In the genomic region with DNA sequence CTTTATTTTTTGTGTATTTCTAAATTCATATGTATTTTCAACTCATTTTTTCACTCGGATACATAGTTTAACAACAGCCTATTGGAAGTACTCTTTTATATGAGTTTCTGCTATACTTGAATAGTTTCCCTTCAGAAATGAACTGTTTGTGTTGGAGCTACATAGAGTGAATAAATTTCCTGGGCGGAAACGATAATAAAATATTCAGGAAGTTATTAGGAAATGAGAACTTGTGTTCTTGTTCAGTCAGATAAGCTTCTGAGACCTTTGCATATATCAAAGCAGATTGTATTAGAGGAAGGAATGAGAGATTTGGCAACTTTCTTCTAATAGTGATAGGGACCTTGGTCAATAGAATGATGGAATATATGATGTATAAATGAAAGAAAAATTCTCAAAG, we compare ENCODE assay signal across 27 cellular contexts.
"Had no signal": no experiment of that assay in that cellular context is flagged by ENCODE, and none has a peak within 500 bp of the region (broad histone marks: within the 10 kb centered on the region; RNA-seq: fewer than 3 reads in every experiment).

No MANE protein-coding gene starts in this region.

- H3K27me3 ChIP-seq: left lung, neural progenitor cell, tibial nerve had no signal

- H3K4me3 Mint-ChIP-seq: activated naive CD4-positive, alpha-beta T cell treated with anti-CD3 and anti-CD28 coated beads, Interleukin-2, amount 10 ng/mL, durations not matched to agents 7 days and 5 days; activated naive CD8-positive, alpha-beta T cell treated with anti-CD3 and anti-CD28 coated beads, Interleukin-2, amount 50 U/mL, for 24 hours; brain; central memory CD8-positive, alpha-beta T cell; effector memory CD8-positive, alpha-beta T cell; memory B cell; naive B cell; neural progenitor cell; T-cell had no signal

- H3K27me3 Mint-ChIP-seq: activated naive CD4-positive, alpha-beta T cell treated with anti-CD3 and anti-CD28 coated beads, Interleukin-2, amount 10 ng/mL, durations not matched to agents 7 days and 5 days; brain; central memory CD8-positive, alpha-beta T cell; effector memory CD8-positive, alpha-beta T cell; memory B cell had no signal

- H3K27ac ChIP-seq: epithelial cell of prostate, neural progenitor cell, tibial nerve, VCaP had no signal

- DNase-seq: activated CD4-positive, alpha-beta T cell treated with anti-CD3 and anti-CD28 coated beads for 1 hour; activated CD8-positive, alpha-beta memory T cell treated with anti-CD3 and anti-CD28 coated beads for 24 hours; activated CD8-positive, alpha-beta memory T cell treated with anti-CD3 and anti-CD28 coated beads, Interleukin-2, amount 50 U/mL, for 48 hours; activated effector memory CD4-positive, alpha-beta T cell treated with Interleukin-2 at 50 U/mL for 16 hours; activated naive CD4-positive, alpha-beta T cell treated with anti-CD3 and anti-CD28 coated beads, Interleukin-2, amount 10 ng/mL, durations not matched to agents 7 days and 5 days; activated naive CD8-positive, alpha-beta T cell treated with anti-CD3 and anti-CD28 coated beads, Interleukin-2, amount 50 U/mL, for 24 hours; activated T-cell treated with anti-CD3 and anti-CD28 coated beads, Interleukin-2, amount 50 U/mL, for 48 hours; anterior cingulate cortex; effector memory CD8-positive, alpha-beta T cell; foreskin melanocyte; head of caudate nucleus; left lung; mucosa of descending colon; naive B cell; right cardiac atrium; stimulated activated naive CD8-positive, alpha-beta T cell treated with anti-CD3 and anti-CD28 coated beads, Interleukin-15, Interleukin-2, amounts not matched to agents 100 U/mL and 50 U/mL, for 24 hours; substantia nigra; T-cell; T1000 had no signal

- H3K36me3 ChIP-seq: left lung, neural progenitor cell, prostate gland, tibial nerve had no signal

- H2AFZ ChIP-seq: neural progenitor cell had no signal

- H3K4me3 ChIP-seq: left lung, mucosa of descending colon, neural progenitor cell, prostate gland, tibial nerve had no signal

- H3K9ac ChIP-seq: neural progenitor cell had no signal

- H3K4me1 Mint-ChIP-seq: activated naive CD4-positive, alpha-beta T cell treated with anti-CD3 and anti-CD28 coated beads, Interleukin-2, amount 10 ng/mL, durations not matched to agents 7 days and 5 days; activated naive CD8-positive, alpha-beta T cell treated with anti-CD3 and anti-CD28 coated beads, Interleukin-2, amount 50 U/mL, for 24 hours; central memory CD8-positive, alpha-beta T cell; memory B cell; naive B cell; T-cell had no signal

- H3K9me3 ChIP-seq: left lung, mucosa of descending colon, prostate gland, tibial nerve had no signal

- H3K27ac Mint-ChIP-seq: activated naive CD4-positive, alpha-beta T cell treated with anti-CD3 and anti-CD28 coated beads, Interleukin-2, amount 10 ng/mL, durations not matched to agents 7 days and 5 days; activated naive CD8-positive, alpha-beta T cell treated with anti-CD3 and anti-CD28 coated beads, Interleukin-2, amount 50 U/mL, for 24 hours; brain; effector memory CD8-positive, alpha-beta T cell; memory B cell; naive B cell; neural progenitor cell; T-cell had no signal

- H3K36me3 Mint-ChIP-seq: activated naive CD4-positive, alpha-beta T cell treated with anti-CD3 and anti-CD28 coated beads, Interleukin-2, amount 10 ng/mL, durations not matched to agents 7 days and 5 days; naive B cell; T-cell had no signal

- ATAC-seq: activated naive CD8-positive, alpha-beta T cell treated with anti-CD3 and anti-CD28 coated beads, Interleukin-2, amount 50 U/mL, for 24 hours; effector memory CD8-positive, alpha-beta T cell; stimulated activated naive CD8-positive, alpha-beta T cell treated with anti-CD3 and anti-CD28 coated beads, Interleukin-15, Interleukin-2, amounts not matched to agents 100 U/mL and 50 U/mL, for 24 hours; T-cell had no signal
